ENCODE assay signal across 20 cellular contexts in the genomic region with DNA sequence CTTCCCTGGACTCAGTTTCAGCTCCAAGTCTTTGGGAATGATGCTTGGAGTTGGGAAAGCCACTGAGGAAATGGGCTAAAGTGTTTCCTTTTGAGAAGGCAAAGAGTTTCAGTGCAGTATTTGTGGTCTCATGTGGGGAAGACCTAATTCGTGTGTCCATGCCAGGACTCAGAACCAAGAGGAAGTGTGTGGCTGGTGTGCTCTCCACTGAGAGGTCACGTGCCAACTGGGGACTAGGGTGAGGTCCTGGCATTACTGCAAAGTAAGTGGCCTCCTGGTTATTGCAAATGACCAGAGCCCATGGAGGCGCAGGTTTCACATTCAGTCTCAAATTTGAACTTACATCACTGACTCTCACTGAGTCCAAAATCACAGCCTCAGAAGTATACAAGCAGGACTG. TPM values are rescaled to one million over a fixed set of nuclear protein-coding genes. Genes with fewer than 3 reads are reported as not detected.
A peak's percentile ranks its signal among the peaks of the same experiment; 100 is the strongest.
DNase-seq lines count a peak whose midpoint lies in the region; ATAC-seq, FAIRE-seq and TF ChIP-seq lines count a peak whose summit lies in the region.
"Had no signal": no experiment of that assay in that cellular context is flagged by ENCODE, and none has a peak within 500 bp of the region (broad histone marks: within the 10 kb centered on the region; RNA-seq: fewer than 3 reads in every experiment).

No MANE protein-coding gene starts in this region.

- peaks cover 12% of the 10 kb centered on the region for H3K27me3 Mint-ChIP-seq in nephron progenitor cell (ENCODE audit: low read depth, poor library complexity)

- CTCF ChIA-PET in GM12878 (lab: Yijun Ruan, JAX), result interaction anchor here (2.2 kb wide), 1 partner anchor 22 kb away, joined by 11 read pairs; no protein-coding TSS in a partner anchor

- FAIRE-seq in GM12878 (lab: Jason Lieb, UNC), result no peak
- FAIRE-seq in urothelium cell line (lab: Jason Lieb, UNC), result peak; percentile 72

- no peaks in the 10 kb centered on the region for H3K9me3 ChIP-seq in GM12878 (replicated peaks; ENCODE audit: control insufficient read depth, insufficient read depth, low read length)
- H3K9me3 ChIP-seq: BLaER1, SK-N-SH had no signal

- DNase-seq in DMS53 (lab: John Stamatoyannopoulos, UW) (peak; percentile 14), DMS53 treated with DMSO at 0.1 percent for 48 hours (lab: John Stamatoyannopoulos, UW; ENCODE audit: unreplicated experiment) (no peak), GM12878 (ENCODE audit: low read depth, low spot score) (no peak), urothelium cell line (ENCODE audit: low spot score) (no peak), nephron progenitor cell (no peak), G401 (ENCODE audit: low spot score) (no peak), NCI-H1694 (lab: John Stamatoyannopoulos, UW) (no peak)
- DNase-seq: CD8-positive, alpha-beta memory T cell; NCI-H1105; NCI-H1694 treated with DMSO at 0.1 percent for 48 hours; NCI-H2107; NCI-H226; NCI-H524 treated with DMSO at 0.1 percent for 48 hours; SHP77; SK-N-SH; T-cell had no signal

- intact Hi-C loops in GM12878 (cut with micrococcal nuclease; ENCODE audit: unreplicated experiment), result no loop called here

- no peak overlapping the region for H2AFZ ChIP-seq in GM12878 (ENCODE audit: control insufficient read depth, low read depth, low read length)

- H3K27ac ChIP-seq in GM12878 (ENCODE audit: control insufficient read depth, insufficient read depth), result no peak overlapping the region
- H3K27ac ChIP-seq: 22Rv1, BLaER1 had no signal

- 13% methylated on average over 3 of the region's 3 CpGs for WGBS in GM12878 (ENCODE audit: insufficient coverage, insufficient replicate concordance, low lambda C conversion rate, missing lambda C conversion rate)

- H3K9me3 Mint-ChIP-seq in nephron progenitor cell, result no peaks in the 10 kb centered on the region

- H3K4me1 ChIP-seq in GM12878 (ENCODE audit: control insufficient read depth, insufficient read depth, low read length), result no peaks in the 10 kb centered on the region
- H3K4me1 ChIP-seq: BLaER1 had no signal

- no peak overlapping the region for H3K9ac ChIP-seq in GM12878 (ENCODE audit: control insufficient read depth, insufficient read depth, low read length)
- H3K9ac ChIP-seq: BLaER1, SK-N-SH had no signal

- no peaks in the 10 kb centered on the region for H3K36me3 Mint-ChIP-seq in nephron progenitor cell (ENCODE audit: low read depth)
- H3K36me3 Mint-ChIP-seq: CD8-positive, alpha-beta memory T cell; T-cell had no signal

- no peak overlapping the region for H3K27ac Mint-ChIP-seq in nephron progenitor cell
- H3K27ac Mint-ChIP-seq: CD8-positive, alpha-beta memory T cell; T-cell had no signal

- H4K20me1 ChIP-seq in GM12878 (ENCODE audit: control insufficient read depth, insufficient read depth), result no peaks in the 10 kb centered on the region
- H4K20me1 ChIP-seq: BLaER1 had no signal

- H3K36me3 ChIP-seq in GM12878 (ENCODE audit: control insufficient read depth in 2 of 2, insufficient read depth in 2 of 2, low read length in 1 of 2), result no peaks in the 10 kb centered on the region
- H3K36me3 ChIP-seq: BLaER1 had no signal

- ATAC-seq in HG03432 (IDR thresholded peaks at IDR 0.05; ENCODE audit: unreplicated experiment), result peak; percentile 77
- no peak for ATAC-seq in GM12878
- ATAC-seq: T-cell had no signal

- H3K4me3 ChIP-seq in GM12878, result no peak overlapping the region
- H3K4me3 ChIP-seq: BLaER1 had no signal

- H3K27me3 ChIP-seq in GM12878 (replicated peaks in 1 of 2; ENCODE audit: control insufficient read depth in 2 of 2, insufficient read depth in 2 of 2, low read length in 1 of 2), result no peaks in the 10 kb centered on the region
- H3K27me3 ChIP-seq: BLaER1 had no signal

- TF ChIP-seq RAD21 in GM12878 (IDR thresholded peaks at IDR 0.05; ENCODE audit: insufficient read depth, low read depth, low read length), result no peak

- H3K79me2 ChIP-seq in GM12878 (ENCODE audit: control insufficient read depth, insufficient read depth, low read length), result no peaks in the 10 kb centered on the region

- no peak for TF ChIP-seq CTCF in GM12878 (IDR thresholded peaks at IDR 0.05 in 2 of 3, conservative IDR thresholded peaks at IDR 0.05 in 1 of 3; ENCODE audit: control insufficient read depth in 2 of 3, extremely low read depth in 1 of 3, insufficient read depth in 1 of 3, low read depth in 3 of 3, low read length in 3 of 3)
- no peak for TF ChIP-seq CTCF in nephron progenitor cell (IDR thresholded peaks at IDR 0.05)

- in situ Hi-C loops in GM12878 (cut with MboI), result no loop called here
- in situ Hi-C loops in G401 (cut with HindIII; ENCODE audit: low sequenced_read_pairs), result no loop called here

- TF ChIP-seq EP300 in GM12878 (IDR thresholded peaks at IDR 0.05; ENCODE audit: borderline replicate concordance in 1 of 2, control insufficient read depth in 1 of 2, low read depth in 2 of 2, low read length in 2 of 2), result no peak

- POLR2A ChIA-PET in GM12878 (lab: Charles Lee), result no interaction called here

- H3K4me2 ChIP-seq in GM12878 (ENCODE audit: control insufficient read depth, insufficient read depth), result no peak overlapping the region
- H3K4me2 ChIP-seq: BLaER1, SK-N-SH had no signal

- TF ChIP-seq POLR2A in GM12878 (IDR thresholded peaks at IDR 0.05; ENCODE audit: low read depth, low read length), result no peak

- SMC1A ChIA-PET in GM12878 (lab: Charles Lee; ENCODE audit: uncharacterized antibody, unreplicated experiment), result no interaction called here

- RAD21 ChIA-PET in GM12878 (lab: Charles Lee; ENCODE audit: unreplicated experiment), result no interaction called here

- peaks cover 5% of the 10 kb centered on the region for H3K4me1 Mint-ChIP-seq in nephron progenitor cell
- H3K4me1 Mint-ChIP-seq: CD8-positive, alpha-beta memory T cell; T-cell had no signal

- H3K4me3 Mint-ChIP-seq in nephron progenitor cell, result no peak overlapping the region
- H3K4me3 Mint-ChIP-seq: CD8-positive, alpha-beta memory T cell; T-cell had no signal

- BruUV-seq in GM12878 (replicated peaks; lab: Mats Ljungman, UMichigan), result no TSS peak

TF ChIP-seq in GM12878, 131 proteins besides CTCF, POLR2A, EP300 and RAD21:
- TF ChIP-seq PAX5 (IDR thresholded peaks at IDR 0.05; ENCODE audit: borderline replicate concordance, low read depth, low read length) (no peak), BHLHE40 (IDR thresholded peaks at IDR 0.05; ENCODE audit: borderline replicate concordance in 1 of 2, low read depth in 2 of 2, low read length in 1 of 2) (peak in 1 of 2 experiments; percentile 36; a peak in 1 of 4 replicates), MEF2B (IDR thresholded peaks at IDR 0.05; ENCODE audit: partially characterized antibody, poor library complexity, severe bottlenecking) (no peak), SPI1 (IDR thresholded peaks at IDR 0.05; ENCODE audit: borderline replicate concordance, insufficient read depth, low read depth, low read length) (peak; percentile 16; the same call in 1 of the 2 replicates), NFIC (IDR thresholded peaks at IDR 0.05; ENCODE audit: low read depth, low read length) (no peak)
- TF ChIP-seq, protein P1, sequence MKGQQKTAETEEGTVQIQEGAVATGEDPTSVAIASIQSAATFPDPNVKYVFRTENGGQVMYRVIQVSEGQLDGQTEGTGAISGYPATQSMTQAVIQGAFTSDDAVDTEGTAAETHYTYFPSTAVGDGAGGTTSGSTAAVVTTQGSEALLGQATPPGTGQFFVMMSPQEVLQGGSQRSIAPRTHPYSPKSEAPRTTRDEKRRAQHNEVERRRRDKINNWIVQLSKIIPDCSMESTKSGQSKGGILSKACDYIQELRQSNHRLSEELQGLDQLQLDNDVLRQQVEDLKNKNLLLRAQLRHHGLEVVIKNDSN (IDR thresholded peaks at IDR 0.05; ENCODE audit: borderline replicate concordance, extremely low read length, insufficient read depth, low read depth, low read length), result peak; percentile 23
TF ChIP-seq in GM12878: peak in this region for 3.

RNA-seq across cellular contexts. Expression of gene ITPRID1, which starts 48.6 kb away (rescaled TPM):
- total RNA-seq in GM12878 (2013; cell fraction: nucleolus; rRNA removed), result not detected in 2 replicates
- total RNA-seq in GM12878 (2014; rRNA removed), result 0.06 TPM in 1 of 2 replicates, not detected in the other
- not detected in 2 replicates for total RNA-seq in GM12878 (2014; rRNA removed; fragmentation: Illumina TruSeq; extraction: Trizol)
- total RNA-seq in GM12878 (2021), result not detected in 2 replicates
- not detected for polyA plus RNA-seq in GM12878 (2011; ENCODE audit: low read depth)
- polyA plus RNA-seq in GM12878 (2011; rRNA removed), result not detected in 2 replicates
- not detected in 2 replicates for polyA plus RNA-seq in GM12878 (2011; cell fraction: cytosol; rRNA removed)
- polyA plus RNA-seq in GM12878 (2011; cell fraction: nucleus; rRNA removed), result not detected in 2 replicates
- not detected in 2 replicates for polyA plus RNA-seq in GM12878 (2012)
- polyA plus RNA-seq in GM12878 (2014; fragmentation: Illumina TruSeq; extraction: Trizol), result not detected in 2 replicates
- not detected for polyA plus RNA-seq in GM12878 (2014; fragmentation: Nextera tagmentation; extraction: Ambion mirVana)
- not detected in 2 replicates for polyA plus RNA-seq in GM12878 (2014; rRNA removed)
- not detected for polyA plus RNA-seq in GM12878 (2016; fragmentation: Nextera tagmentation; extraction: Ambion mirVana)
- polyA minus RNA-seq in GM12878 (2011; rRNA and poly(A)+ RNA removed), result not detected in 2 replicates
- not detected in 2 replicates for polyA minus RNA-seq in GM12878 (2011; cell fraction: cytosol; rRNA and poly(A)+ RNA removed)
- not detected in 2 replicates for polyA minus RNA-seq in GM12878 (2011; cell fraction: nucleus; rRNA and poly(A)+ RNA removed)
- total RNA-seq in G401 (2014; rRNA removed; shearing (Covaris generic)), result not detected in 2 replicates
- total RNA-seq: CD8-positive, alpha-beta memory T cell; MCF 10A; T-cell had no signal
- polyA plus RNA-seq: CD8-positive, alpha-beta memory T cell; SK-N-SH had no signal
